Comparison of ENCODE assay signal across 8 cellular contexts in the genomic region with DNA sequence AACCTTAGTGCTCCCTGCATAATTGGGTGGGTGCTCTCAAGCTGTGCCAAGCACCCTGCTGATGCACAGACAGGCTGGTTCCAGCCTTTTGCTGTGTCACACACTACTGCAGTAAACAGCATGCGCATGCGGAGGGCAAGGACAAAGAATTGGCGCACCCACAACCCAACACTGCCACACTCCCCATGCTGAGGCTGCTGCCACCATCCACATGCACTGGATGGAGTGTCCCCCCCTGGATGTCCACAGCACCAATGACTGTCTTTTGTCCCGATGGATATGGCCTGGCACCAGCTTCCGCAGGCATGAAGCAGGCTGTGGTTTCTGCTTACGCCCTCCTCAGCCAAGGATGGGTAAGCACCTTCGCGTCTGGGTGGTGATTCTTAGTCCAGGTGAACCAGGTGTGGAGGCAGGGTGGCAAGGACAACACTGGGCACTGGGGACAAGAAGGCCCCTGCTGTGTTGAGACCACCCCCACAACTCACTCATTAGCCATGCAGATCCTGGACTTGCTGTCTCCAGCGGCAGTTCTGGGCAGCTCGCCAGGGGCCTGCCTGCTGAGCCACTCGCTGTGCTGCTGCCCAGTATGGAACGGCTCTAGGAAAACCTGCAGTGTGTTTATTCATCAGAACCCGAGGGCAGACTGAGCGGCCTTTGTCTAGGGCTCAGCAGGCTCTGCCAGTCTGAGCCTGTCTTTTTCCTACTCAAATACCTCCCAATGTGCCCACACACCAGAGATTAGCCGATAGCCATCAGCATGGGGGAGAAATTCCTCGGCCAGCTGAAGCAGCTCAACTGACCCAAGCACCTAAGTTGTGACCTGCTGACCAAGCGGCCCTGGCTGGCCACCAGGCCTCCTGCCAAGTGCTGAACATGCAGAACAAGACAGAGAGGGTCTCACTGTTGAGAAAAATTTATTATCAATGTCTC. TPM values are rescaled to one million over a fixed set of nuclear protein-coding genes. Genes with fewer than 3 reads are reported as not detected.
DNase-seq lines count a peak whose midpoint lies in the region; ATAC-seq and TF ChIP-seq lines count a peak whose summit lies in the region.

No MANE protein-coding gene starts in this region.

- no peaks in the 10 kb centered on the region for H3K9me3 Mint-ChIP-seq in HFFc6
- no peaks in the 10 kb centered on the region for H3K9me3 Mint-ChIP-seq in activated naive CD8-positive, alpha-beta T cell treated with anti-CD3 and anti-CD28 coated beads for 36 hours
- no peaks in the 10 kb centered on the region for H3K9me3 Mint-ChIP-seq in activated T-helper 17 cell treated with anti-CD3 and anti-CD28 coated beads, Interleukin-2, amount 50 U/mL, for 72 hours

- H3K36me3 ChIP-seq in adrenal gland (replicated peaks in 1 of 2) (peaks cover 0 to 42% of the 10 kb centered on the region in 2 donors), heart left ventricle (peaks cover 0 to 58% (median 47%) of the 10 kb centered on the region in 9 donors), sigmoid colon (peaks cover 8 to 38% (median 25%) of the 10 kb centered on the region in 4 donors)

- peaks cover 5% of the 10 kb centered on the region for H3K27me3 Mint-ChIP-seq in HFFc6 (ENCODE audit: insufficient read depth)
- no peaks in the 10 kb centered on the region for H3K27me3 Mint-ChIP-seq in activated naive CD8-positive, alpha-beta T cell treated with anti-CD3 and anti-CD28 coated beads for 36 hours
- no peaks in the 10 kb centered on the region for H3K27me3 Mint-ChIP-seq in activated T-helper 17 cell treated with anti-CD3 and anti-CD28 coated beads, Interleukin-2, amount 50 U/mL, for 72 hours

- DNase-seq in M059J (ENCODE audit: low read depth) (peak; percentile 90), adrenal gland (peak in 5 of 7 donors; percentile 34 to 72 (median 42)), heart left ventricle (peak; percentile 71 to 88 (median 81)), sigmoid colon (peak; percentile 94), HFFc6 (no peak)
- no peak for DNase-seq in activated naive CD8-positive, alpha-beta T cell treated with anti-CD3 and anti-CD28 coated beads for 36 hours

- H3K4me1 ChIP-seq in adrenal gland (replicated peaks in 1 of 2), result no peaks in the 10 kb centered on the region
- peaks cover 0 to 24% (median 11%) of the 10 kb centered on the region in 12 donors for H3K4me1 ChIP-seq in heart left ventricle
- H3K4me1 ChIP-seq in sigmoid colon, result peaks cover 0 to 29% (median 24%) of the 10 kb centered on the region in 4 donors

- no peak for TF ChIP-seq POLR2A in adrenal gland (IDR thresholded peaks at IDR 0.05)
- no peak for TF ChIP-seq POLR2A in heart left ventricle (IDR thresholded peaks at IDR 0.05)
- TF ChIP-seq POLR2A in sigmoid colon (IDR thresholded peaks at IDR 0.05), result no peak

- H3K9me3 ChIP-seq in adrenal gland (replicated peaks in 1 of 3), result no peaks in the 10 kb centered on the region
- H3K9me3 ChIP-seq in heart left ventricle, result no peaks in the 10 kb centered on the region
- no peaks in the 10 kb centered on the region for H3K9me3 ChIP-seq in sigmoid colon

- H3K27ac Mint-ChIP-seq in HFFc6, result no peak overlapping the region
- H3K27ac Mint-ChIP-seq in activated naive CD8-positive, alpha-beta T cell treated with anti-CD3 and anti-CD28 coated beads for 36 hours, result no peak overlapping the region
- no peak overlapping the region for H3K27ac Mint-ChIP-seq in activated T-helper 17 cell treated with anti-CD3 and anti-CD28 coated beads, Interleukin-2, amount 50 U/mL, for 72 hours

- peaks cover 13% of the 10 kb centered on the region for H3K4me1 Mint-ChIP-seq in HFFc6 (ENCODE audit: low read depth)
- H3K4me1 Mint-ChIP-seq in activated naive CD8-positive, alpha-beta T cell treated with anti-CD3 and anti-CD28 coated beads for 36 hours, result peaks cover 12% of the 10 kb centered on the region
- peaks cover 5% of the 10 kb centered on the region for H3K4me1 Mint-ChIP-seq in activated T-helper 17 cell treated with anti-CD3 and anti-CD28 coated beads, Interleukin-2, amount 50 U/mL, for 72 hours

- no peak overlapping the region for H3K4me3 ChIP-seq in adrenal gland
- no peak overlapping the region for H3K4me3 ChIP-seq in heart left ventricle
- H3K4me3 ChIP-seq in sigmoid colon, result no peak overlapping the region

- no peak for TF ChIP-seq CTCF in adrenal gland (IDR thresholded peaks at IDR 0.05)
- no peak for TF ChIP-seq CTCF in heart left ventricle (IDR thresholded peaks at IDR 0.05)
- TF ChIP-seq CTCF in sigmoid colon (IDR thresholded peaks at IDR 0.05), result no peak
- TF ChIP-seq CTCF in HFFc6 (IDR thresholded peaks at IDR 0.05), result no peak

- H3K27me3 ChIP-seq in adrenal gland (no peaks in the 10 kb centered on the region), heart left ventricle (no peaks in the 10 kb centered on the region), sigmoid colon (no peaks in the 10 kb centered on the region)

- H3K36me3 Mint-ChIP-seq in HFFc6 (ENCODE audit: low read depth), result peaks cover 11% of the 10 kb centered on the region
- H3K36me3 Mint-ChIP-seq in activated naive CD8-positive, alpha-beta T cell treated with anti-CD3 and anti-CD28 coated beads for 36 hours, result peaks cover 24% of the 10 kb centered on the region
- peaks cover 55% of the 10 kb centered on the region for H3K36me3 Mint-ChIP-seq in activated T-helper 17 cell treated with anti-CD3 and anti-CD28 coated beads, Interleukin-2, amount 50 U/mL, for 72 hours (ENCODE audit: low read depth)

- peak; percentile 77 to 91 (median 85) for ATAC-seq in heart left ventricle
- no peak for ATAC-seq in GM19463 (IDR thresholded peaks at IDR 0.05; ENCODE audit: unreplicated experiment)
- ATAC-seq in activated T-helper 17 cell treated with anti-CD3 and anti-CD28 coated beads, Interleukin-2, amount 50 U/mL, for 72 hours (replicated peaks), result no peak

- no peak for TF ChIP-seq EP300 in sigmoid colon (IDR thresholded peaks at IDR 0.05)

- H3K27ac ChIP-seq in adrenal gland, result no peak overlapping the region
- peak overlapping the region in 10 of 12 donors; percentile 17 to 85 (median 72) for H3K27ac ChIP-seq in heart left ventricle
- peak overlapping the region; percentile 77 to 83 (median 80) for H3K27ac ChIP-seq in sigmoid colon

- intact Hi-C loops in adrenal gland (cut with DNase I) (no loop called here), heart left ventricle (cut with DNase I) (no loop called here), sigmoid colon (cut with DNase I) (no loop called here)

- H3K4me3 Mint-ChIP-seq in HFFc6, result no peak overlapping the region
- no peak overlapping the region for H3K4me3 Mint-ChIP-seq in activated naive CD8-positive, alpha-beta T cell treated with anti-CD3 and anti-CD28 coated beads for 36 hours
- no peak overlapping the region for H3K4me3 Mint-ChIP-seq in activated T-helper 17 cell treated with anti-CD3 and anti-CD28 coated beads, Interleukin-2, amount 50 U/mL, for 72 hours

- 72 to 84% (median 82%) methylated on average over 5 to 17 of the region's 17 CpGs for WGBS in adrenal gland, 4 donors
- 62 to 68% (median 64%) methylated on average over 14 to 17 of the region's 17 CpGs for WGBS in heart left ventricle, 4 donors
- 60 to 87% methylated on average over 17 of the region's 17 CpGs for WGBS in sigmoid colon, 2 donors

RNA-seq across cellular contexts. Expression of a gene that starts 8.2 kb away (rescaled TPM):
- total RNA-seq in M059J (2014; rRNA removed; shearing (Covaris generic)), result 91.7 and 120 TPM in 2 replicates
- total RNA-seq in adrenal gland, result 10 to 100 TPM; 39.7 to 94.9 (median 76.6) TPM
- 100 to 1,000 TPM in 1 of 3 donors, 10 to 100 TPM in 2; 63.1 to 100 (median 80.3) TPM for polyA plus RNA-seq in adrenal gland
- total RNA-seq in heart left ventricle, result 100 to 1,000 TPM; 125 to 216 (median 178) TPM
- polyA plus RNA-seq in heart left ventricle, result 100 to 1,000 TPM; 119 to 143 TPM
- total RNA-seq in sigmoid colon, result 100 to 1,000 TPM in 2 of 4 donors, 10 to 100 TPM in 2; 88.2 to 102 (median 95.4) TPM
- polyA plus RNA-seq in sigmoid colon, result 10 to 100 TPM; 55.9 to 94.8 (median 61.3) TPM
- total RNA-seq in HFFc6 (2021; fragmentation: NEBNext Ultra II Directional; extraction: Animal tissue kit (Norgen Biotek cat#: 25700)), result 100 to 1,000 TPM; 109 to 140 (median 131) TPM
- 100 to 1,000 TPM; 222 to 226 TPM for total RNA-seq in activated naive CD8-positive, alpha-beta T cell treated with anti-CD3 and anti-CD28 coated beads for 36 hours
- 100 to 1,000 TPM; 301 to 344 TPM for total RNA-seq in activated T-helper 17 cell treated with anti-CD3 and anti-CD28 coated beads, Interleukin-2, amount 50 U/mL, for 72 hours

RNA-seq across cellular contexts. Expression of a gene that starts 56.9 kb away (rescaled TPM):
- 36.9 and 58.8 TPM in 2 replicates for total RNA-seq in M059J (2014; rRNA removed; shearing (Covaris generic))
- total RNA-seq in adrenal gland (10 to 100 TPM; 25.5 to 46.7 (median 30.0) TPM), heart left ventricle (10 to 100 TPM; 10.2 to 29.3 (median 18.5) TPM), sigmoid colon (10 to 100 TPM; 34.6 to 49.0 (median 39.6) TPM)
- polyA plus RNA-seq in adrenal gland (10 to 100 TPM; 31.1 to 35.2 (median 32.5) TPM), heart left ventricle (10 to 100 TPM in 1 of 2 donors, 1 to 10 TPM in 1; 9.3 to 30.5 TPM), sigmoid colon (10 to 100 TPM; 21.0 to 57.1 (median 35.4) TPM)
- 10 to 100 TPM; 51.2 to 64.3 (median 56.1) TPM for total RNA-seq in HFFc6 (2021; fragmentation: NEBNext Ultra II Directional; extraction: Animal tissue kit (Norgen Biotek cat#: 25700))
- 100 to 1,000 TPM in 1 of 2 experiments, 10 to 100 TPM in 1; 96.6 to 101 TPM for total RNA-seq in activated naive CD8-positive, alpha-beta T cell treated with anti-CD3 and anti-CD28 coated beads for 36 hours
- 10 to 100 TPM; 81.4 to 84.9 TPM for total RNA-seq in activated T-helper 17 cell treated with anti-CD3 and anti-CD28 coated beads, Interleukin-2, amount 50 U/mL, for 72 hours

Comparison
In these comparisons a context has a peak if more than half of its experiments do, and no peak if none do; other contexts are left out.
1. DNase-seq: peak in M059J (single experiment), adrenal gland (5 of 7), heart left ventricle (5 of 5) and sigmoid colon (single experiment); none in HFFc6 (single experiment) and activated naive CD8-positive, alpha-beta T cell treated with anti-CD3 and anti-CD28 coated beads for 36 hours (single experiment).
2. H3K27ac ChIP-seq: peak in heart left ventricle (10 of 12) and sigmoid colon (4 of 4); none in adrenal gland (0 of 5).
3. ATAC-seq: peak in heart left ventricle (4 of 4); none in GM19463 (single experiment) and activated T-helper 17 cell treated with anti-CD3 and anti-CD28 coated beads, Interleukin-2, amount 50 U/mL, for 72 hours (single experiment).